29 cellular contexts compared by ENCODE assay signal in the genomic region with DNA sequence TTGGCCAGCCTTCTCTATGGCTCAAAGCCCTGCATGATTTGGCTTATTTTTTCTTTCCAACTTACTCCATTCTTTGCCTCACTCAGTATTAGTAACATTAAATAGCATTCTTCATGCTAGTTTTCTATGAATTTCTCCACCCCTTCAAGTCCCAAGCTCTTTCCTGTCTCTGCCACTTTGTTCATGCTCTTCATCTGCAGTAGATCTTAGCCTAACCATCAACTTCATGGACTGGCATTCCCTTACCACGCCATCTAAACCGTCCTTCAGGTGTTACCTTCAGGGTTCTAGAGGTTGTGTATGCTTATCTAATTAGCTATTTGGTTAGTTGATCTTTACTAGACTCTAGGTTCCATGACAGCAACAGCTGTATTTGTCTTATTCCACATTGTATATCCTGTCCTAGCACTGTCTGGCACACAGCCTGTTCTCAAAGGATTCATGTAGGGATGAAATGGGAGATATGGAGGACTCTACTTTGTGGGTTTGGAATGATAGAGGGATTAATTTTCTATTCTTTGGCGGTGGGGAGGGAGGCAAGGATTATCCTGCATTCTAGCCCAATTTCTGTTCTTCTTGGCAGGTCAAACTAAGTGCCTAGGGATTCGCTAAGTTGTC.
"Had no signal": no experiment of that assay in that cellular context is flagged by ENCODE, and none has a peak within 500 bp of the region (broad histone marks: within the 10 kb centered on the region; RNA-seq: fewer than 3 reads in every experiment).

No MANE protein-coding gene starts in this region.

- ATAC-seq: activated T-cell treated with anti-CD3 and anti-CD28 coated beads, Interleukin-2, amount 50 U/mL, for 72 hours; esophagus mucosa; lower lobe of right lung; natural killer cell treated with Interleukin-12 subunit alpha and Interleukin-12 subunit beta and Interleukin-15 and Interleukin-18, amount 100 ng/mL, for 72 hours; stimulated activated naive B cell treated with anti-CD40 and anti-IgM and Interleukin-4, amounts not matched to agents 10 μg/mL and 1 μg/mL and 100 μg/mL, for 72 hours; upper lobe of right lung had no signal

- H3K4me3 ChIP-seq: lower lobe of right lung, ovary, prostate gland, sigmoid colon, smooth muscle cell, stomach, thyroid gland, upper lobe of right lung had no signal

- H3K4me3 Mint-ChIP-seq: activated naive CD8-positive, alpha-beta T cell treated with anti-CD3 and anti-CD28 coated beads, Interleukin-2, amount 10 ng/mL, durations not matched to agents 7 days and 5 days; activated T-cell treated with anti-CD3 and anti-CD28 coated beads, Interleukin-2, amount 50 U/mL, for 72 hours; dendritic cell treated with granulocyte-macrophage colony-stimulating factor and Interleukin-4, amounts not matched to agents 40 ng/mL and 50 ng/mL, for 4 days; endodermal cell; natural killer cell treated with Interleukin-12 subunit alpha and Interleukin-12 subunit beta and Interleukin-15 and Interleukin-18, amount 100 ng/mL, for 72 hours; stimulated activated naive B cell treated with anti-CD40 and anti-IgM and Interleukin-4, amounts not matched to agents 10 μg/mL and 1 μg/mL and 100 μg/mL, for 72 hours had no signal

- H3K27me3 Mint-ChIP-seq: activated naive CD8-positive, alpha-beta T cell treated with anti-CD3 and anti-CD28 coated beads, Interleukin-2, amount 10 ng/mL, durations not matched to agents 7 days and 5 days; dendritic cell treated with granulocyte-macrophage colony-stimulating factor and Interleukin-4, amounts not matched to agents 40 ng/mL and 50 ng/mL, for 4 days; natural killer cell treated with Interleukin-12 subunit alpha and Interleukin-12 subunit beta and Interleukin-15 and Interleukin-18, amount 100 ng/mL, for 72 hours; stimulated activated naive B cell treated with anti-CD40 and anti-IgM and Interleukin-4, amounts not matched to agents 10 μg/mL and 1 μg/mL and 100 μg/mL, for 72 hours had no signal

- H3K4me1 Mint-ChIP-seq: endodermal cell had no signal

- H3K9me3 ChIP-seq: lower lobe of right lung, neutrophil, ovary, prostate gland, sigmoid colon, stomach, thyroid gland, upper lobe of right lung had no signal

- DNase-seq: activated CD4-positive, alpha-beta T cell treated with anti-CD3 and anti-CD28 coated beads for 4 hours; activated CD4-positive, alpha-beta T cell treated with anti-CD3 and anti-CD28 coated beads, Interleukin-2, amount 50 U/mL, for 4 hours; activated naive CD4-positive, alpha-beta T cell; activated naive CD8-positive, alpha-beta T cell treated with anti-CD3 and anti-CD28 coated beads, Interleukin-2, amount 10 ng/mL, durations not matched to agents 7 days and 5 days; activated T-cell treated with anti-CD3 and anti-CD28 coated beads for 4 hours; activated T-cell treated with anti-CD3 and anti-CD28 coated beads, Interleukin-2, amount 50 U/mL, for 72 hours; amniotic stem cell; central memory CD4-positive, alpha-beta T cell; endodermal cell; foreskin fibroblast; head of caudate nucleus; hippocampal formation; kidney; lower lobe of right lung; mesenchymal stem cell; ovary; retina; sigmoid colon; stimulated activated CD4-positive, alpha-beta T cell treated with anti-CD3 and anti-CD28 coated beads, Interleukin-2, amount 100 ng/mL, for 24 hours; stimulated activated naive B cell treated with anti-CD40 and anti-IgM and Interleukin-4, amounts not matched to agents 10 μg/mL and 1 μg/mL and 100 μg/mL, for 72 hours; stomach; thyroid gland; upper lobe of right lung had no signal

- H3K9me3 Mint-ChIP-seq: activated naive CD8-positive, alpha-beta T cell treated with anti-CD3 and anti-CD28 coated beads, Interleukin-2, amount 10 ng/mL, durations not matched to agents 7 days and 5 days; activated T-cell treated with anti-CD3 and anti-CD28 coated beads, Interleukin-2, amount 50 U/mL, for 72 hours; dendritic cell treated with granulocyte-macrophage colony-stimulating factor and Interleukin-4, amounts not matched to agents 40 ng/mL and 50 ng/mL, for 4 days; endodermal cell; natural killer cell treated with Interleukin-12 subunit alpha and Interleukin-12 subunit beta and Interleukin-15 and Interleukin-18, amount 100 ng/mL, for 72 hours; stimulated activated naive B cell treated with anti-CD40 and anti-IgM and Interleukin-4, amounts not matched to agents 10 μg/mL and 1 μg/mL and 100 μg/mL, for 72 hours had no signal

- H3K27me3 ChIP-seq: neutrophil, ovary, sigmoid colon, stomach, thyroid gland, upper lobe of right lung had no signal

- H3K27ac ChIP-seq: lower lobe of right lung, neutrophil, ovary, prostate gland, sigmoid colon, stomach, thyroid gland, upper lobe of right lung had no signal

- H3K4me1 ChIP-seq: lower lobe of right lung, prostate gland, sigmoid colon, stomach, thyroid gland, upper lobe of right lung had no signal

- H3K27ac Mint-ChIP-seq: activated naive CD8-positive, alpha-beta T cell treated with anti-CD3 and anti-CD28 coated beads, Interleukin-2, amount 10 ng/mL, durations not matched to agents 7 days and 5 days; activated T-cell treated with anti-CD3 and anti-CD28 coated beads, Interleukin-2, amount 50 U/mL, for 72 hours; dendritic cell treated with granulocyte-macrophage colony-stimulating factor and Interleukin-4, amounts not matched to agents 40 ng/mL and 50 ng/mL, for 4 days; endodermal cell; natural killer cell treated with Interleukin-12 subunit alpha and Interleukin-12 subunit beta and Interleukin-15 and Interleukin-18, amount 100 ng/mL, for 72 hours; stimulated activated naive B cell treated with anti-CD40 and anti-IgM and Interleukin-4, amounts not matched to agents 10 μg/mL and 1 μg/mL and 100 μg/mL, for 72 hours had no signal

- H3K36me3 ChIP-seq: ovary, prostate gland, thyroid gland, upper lobe of right lung had no signal
